Comparison of ENCODE assay signal across 22 cellular contexts in genomic region chr2:160737247-160737646, GRCh38.
DNase-seq lines count a peak whose midpoint lies in the region; ATAC-seq, FAIRE-seq and TF ChIP-seq lines count a peak whose summit lies in the region.
"Had no signal": no experiment of that assay in that cellular context is flagged by ENCODE, and none has a peak within 500 bp of the region (broad histone marks: within the 10 kb centered on the region; RNA-seq: fewer than 3 reads in every experiment).

No MANE protein-coding gene starts in this region.

- dilution Hi-C loops in endothelial cell of umbilical vein (cut with MboI; ENCODE audit: extremely low pct_ligation_motif_present, low sequenced_read_pairs) = no loop called here

- H3K4me1 ChIP-seq in Caco-2 (peaks cover 23% of the 10 kb centered on the region), SJSA1 (replicated peaks) (peaks cover 45% of the 10 kb centered on the region), endothelial cell of umbilical vein (ENCODE audit: control insufficient read depth, extremely low read depth, insufficient read depth, low read length) (peaks cover 25% of the 10 kb centered on the region), neuron (ENCODE audit: insufficient read depth, low read length) (peaks cover 27% of the 10 kb centered on the region)
- H3K4me1 ChIP-seq: BE2C had no signal

- peak; percentile 74 for FAIRE-seq in endothelial cell of umbilical vein (lab: Jason Lieb, UNC)

- no peak overlapping the region for H3K4me3 ChIP-seq in Caco-2 (ENCODE audit: low read depth, low read length)
- H3K4me3 ChIP-seq in SJSA1 = no peak overlapping the region
- no peak overlapping the region for H3K4me3 ChIP-seq in endothelial cell of umbilical vein (replicated peaks in 1 of 3; ENCODE audit: insufficient read depth in 1 of 3, low read depth in 1 of 3, low read length in 3 of 3)
- H3K4me3 ChIP-seq in neuron (ENCODE audit: low read length) = no peak overlapping the region
- H3K4me3 ChIP-seq: HAP-1, PC-9 had no signal

- no peak for TF ChIP-seq CTCF in Caco-2 (IDR thresholded peaks at IDR 0.05; ENCODE audit: insufficient read depth in 1 of 2, low read depth in 1 of 2, low read length in 1 of 2, severe bottlenecking in 1 of 2, unreplicated experiment in 1 of 2)
- no peak for TF ChIP-seq CTCF in endothelial cell of umbilical vein (IDR thresholded peaks at IDR 0.05; ENCODE audit: extremely low read depth in 1 of 2, insufficient read depth in 1 of 2, low read depth in 1 of 2, low read length in 2 of 2)

- peak overlapping the region; percentile 81 for H3K27ac Mint-ChIP-seq in Caco-2 (ENCODE audit: unreplicated experiment)
- H3K27ac Mint-ChIP-seq: CD4-positive, CD25-positive, alpha-beta regulatory T cell had no signal

- H3K27me3 ChIP-seq in Caco-2 (replicated peaks; ENCODE audit: control insufficient read depth, insufficient read depth, low read length) = no peaks in the 10 kb centered on the region
- H3K27me3 ChIP-seq in SJSA1 (replicated peaks) = no peaks in the 10 kb centered on the region
- H3K27me3 ChIP-seq in endothelial cell of umbilical vein (ENCODE audit: control insufficient read depth in 2 of 2, insufficient read depth in 2 of 2, low read length in 2 of 2) = no peaks in the 10 kb centered on the region
- no peaks in the 10 kb centered on the region for H3K27me3 ChIP-seq in neuron (ENCODE audit: insufficient read depth, low read length)
- H3K27me3 ChIP-seq: BE2C had no signal

- POLR2A ChIA-PET in Caco-2 (lab: Charles Lee) (no interaction called here), endothelial cell of umbilical vein (lab: Charles Lee) (no interaction called here), HEK293T (lab: Yijun Ruan, JAX) (no interaction called here)

- peak overlapping the region; percentile 82 for H3K27ac ChIP-seq in SJSA1
- peak overlapping the region; percentile 32 for H3K27ac ChIP-seq in endothelial cell of umbilical vein (ENCODE audit: insufficient read depth, low read depth, low read length)
- H3K27ac ChIP-seq: RWPE1 had no signal

- CTCF ChIA-PET in Caco-2 (lab: Charles Lee) = no interaction called here
- CTCF ChIA-PET in endothelial cell of umbilical vein (lab: Charles Lee) = interaction anchor here (0.6 to 1.7 kb wide), 4 partner anchors 8 to 627 kb away, joined by 3 to 6 read pairs (median 3); no protein-coding TSS in a partner anchor
- CTCF ChIA-PET in HEK293T (lab: Yijun Ruan, JAX) = no interaction called here

- H3K4me3 Mint-ChIP-seq in Caco-2 (ENCODE audit: unreplicated experiment) = no peak overlapping the region
- H3K4me3 Mint-ChIP-seq: CD4-positive, CD25-positive, alpha-beta regulatory T cell had no signal

- H3K4me1 Mint-ChIP-seq in Caco-2 (ENCODE audit: low read depth, unreplicated experiment) = peaks cover 33% of the 10 kb centered on the region
- H3K4me1 Mint-ChIP-seq: CD4-positive, CD25-positive, alpha-beta regulatory T cell had no signal

- peak overlapping the region; percentile 14 for H3K9ac ChIP-seq in endothelial cell of umbilical vein (replicated peaks; ENCODE audit: extremely low read depth, insufficient read depth, low read length)

- H3K9me3 ChIP-seq in Caco-2 (no peaks in the 10 kb centered on the region), SJSA1 (replicated peaks) (no peaks in the 10 kb centered on the region), endothelial cell of umbilical vein (replicated peaks; ENCODE audit: control insufficient read depth, insufficient read depth, low read length) (no peaks in the 10 kb centered on the region), neuron (ENCODE audit: low read length) (peaks cover 4% of the 10 kb centered on the region)
- H3K9me3 ChIP-seq: BE2C, HAP-1 had no signal

- intact Hi-C loops in Caco-2 (cut with micrococcal nuclease; ENCODE audit: unreplicated experiment) = no loop called here
- intact Hi-C loops in endothelial cell of umbilical vein (cut with micrococcal nuclease) = no loop called here

- no TSS peak for BruUV-seq in Caco-2 (replicated peaks; lab: Mats Ljungman, UMichigan)
- no TSS peak for BruUV-seq in endothelial cell of umbilical vein (replicated peaks; lab: Mats Ljungman, UMichigan)

- no peaks in the 10 kb centered on the region for H4K20me1 ChIP-seq in endothelial cell of umbilical vein (replicated peaks; ENCODE audit: control insufficient read depth, extremely low read depth, insufficient read depth, low read length)

- H3K4me2 ChIP-seq in endothelial cell of umbilical vein (ENCODE audit: insufficient read depth, low read length) = peak overlapping the region; percentile 56

- no peaks in the 10 kb centered on the region for H3K36me3 Mint-ChIP-seq in Caco-2 (ENCODE audit: insufficient read depth, unreplicated experiment)
- H3K36me3 Mint-ChIP-seq: CD4-positive, CD25-positive, alpha-beta regulatory T cell had no signal

- no peaks in the 10 kb centered on the region for H3K36me3 ChIP-seq in Caco-2 (ENCODE audit: control insufficient read depth, insufficient read depth, low read length)
- H3K36me3 ChIP-seq in SJSA1 = no peaks in the 10 kb centered on the region
- no peaks in the 10 kb centered on the region for H3K36me3 ChIP-seq in endothelial cell of umbilical vein (ENCODE audit: control insufficient read depth in 2 of 2, extremely low read depth in 1 of 2, insufficient read depth in 2 of 2, low read length in 2 of 2)
- no peaks in the 10 kb centered on the region for H3K36me3 ChIP-seq in neuron (ENCODE audit: insufficient read depth, low read length)
- H3K36me3 ChIP-seq: BE2C, HAP-1 had no signal

- TF ChIP-seq POLR2A in endothelial cell of umbilical vein (IDR thresholded peaks at IDR 0.05; ENCODE audit: low read depth, low read length) = no peak

- DNase-seq in Caco-2 (no peak), SJSA1 (ENCODE audit: low read depth in 1 of 2, low spot score in 2 of 2) (peak in 1 of 2 experiments; percentile 35), endothelial cell of umbilical vein (ENCODE audit: low read depth, low spot score) (peak; percentile 58), HEK293T (ENCODE audit: extremely low spot score) (no peak)
- no peak for DNase-seq in activated naive CD4-positive, alpha-beta T cell treated with Interleukin-2 at 50 U/mL for 16 hours
- no peak for DNase-seq in activated CD4-positive, alpha-beta T cell treated with anti-CD3 and anti-CD28 coated beads, Interleukin-2, amount 50 U/mL, for 48 hours
- DNase-seq: 8988T; BE2C; CD4-positive, CD25-positive, alpha-beta regulatory T cell; COR-L47; GDM1; NCI-H1105 treated with DMSO at 0.1 percent for 48 hours; NCI-H1694; NCI-H2081 treated with DMSO at 0.1 percent for 48 hours; NCI-H510A; NCI-H748 treated with DMSO at 0.1 percent for 48 hours; SIG-M5 had no signal

- no peaks in the 10 kb centered on the region for H3K27me3 Mint-ChIP-seq in Caco-2 (ENCODE audit: insufficient read depth, unreplicated experiment)

- no peaks in the 10 kb centered on the region for H3K9me1 ChIP-seq in endothelial cell of umbilical vein (replicated peaks; ENCODE audit: control insufficient read depth, extremely low read depth, insufficient read depth, low read length)

- H2AFZ ChIP-seq in endothelial cell of umbilical vein (ENCODE audit: low read depth, low read length) (peak overlapping the region; percentile 38), neuron (ENCODE audit: low read depth, low read length) (peak overlapping the region; percentile 36)
- H2AFZ ChIP-seq: PC-9 had no signal

- H3K9me3 Mint-ChIP-seq in Caco-2 (ENCODE audit: unreplicated experiment) = peaks cover 43% of the 10 kb centered on the region

- H3K79me2 ChIP-seq in endothelial cell of umbilical vein (ENCODE audit: control insufficient read depth, insufficient read depth, low read length) = no peaks in the 10 kb centered on the region

- ATAC-seq in HG03460 (IDR thresholded peaks at IDR 0.05; ENCODE audit: unreplicated experiment) = no peak

TF ChIP-seq in endothelial cell of umbilical vein, 7 proteins besides CTCF, POLR2A, EP300 and RAD21:
- TF ChIP-seq EZH2 (IDR thresholded peaks at IDR 0.05; ENCODE audit: borderline replicate concordance, low read depth, low read length, severe bottlenecking) (no peak), JUN (IDR thresholded peaks at IDR 0.05; ENCODE audit: borderline replicate concordance, insufficient read depth, insufficient read length, low read depth) (no peak), GATA2 (IDR thresholded peaks at IDR 0.05; ENCODE audit: insufficient read depth, insufficient read length, low read depth, low read length) (no peak), MYC (IDR thresholded peaks at IDR 0.05; ENCODE audit: low read depth, low read length) (no peak), POLR2AphosphoS5 (IDR thresholded peaks at IDR 0.05; ENCODE audit: insufficient read depth, low read depth, low read length) (no peak), FOS (IDR thresholded peaks at IDR 0.05; ENCODE audit: borderline replicate concordance, insufficient read depth, low read length) (no peak)
- TF ChIP-seq, protein P1, sequence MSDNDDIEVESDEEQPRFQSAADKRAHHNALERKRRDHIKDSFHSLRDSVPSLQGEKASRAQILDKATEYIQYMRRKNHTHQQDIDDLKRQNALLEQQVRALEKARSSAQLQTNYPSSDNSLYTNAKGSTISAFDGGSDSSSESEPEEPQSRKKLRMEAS (IDR thresholded peaks at IDR 0.05; ENCODE audit: insufficient read depth, insufficient read length) = no peak

TF ChIP-seq in HEK293T, 16 proteins besides CTCF, POLR2A, EP300 and RAD21:
- TF ChIP-seq ELF4 (IDR thresholded peaks at IDR 0.05) (no peak), TARDBP (IDR thresholded peaks at IDR 0.05) (no peak)
